9 cellular contexts compared by ENCODE assay signal in genomic region chr2:109615637-109616144, GRCh38. TPM values are rescaled to one million over a fixed set of nuclear protein-coding genes. Genes with fewer than 3 reads are reported as not detected.
DNase-seq lines count a peak whose midpoint lies in the region; ATAC-seq and TF ChIP-seq lines count a peak whose summit lies in the region.
"Had no signal": no experiment of that assay in that cellular context is flagged by ENCODE, and none has a peak within 500 bp of the region (broad histone marks: within the 10 kb centered on the region; RNA-seq: fewer than 3 reads in every experiment).

No MANE protein-coding gene starts in this region.

- H3K79me2 ChIP-seq in PC-3 (ENCODE audit: low read length) (peaks cover 71% of the 10 kb centered on the region), osteoblast (ENCODE audit: insufficient read depth, low read length) (peaks cover 46% of the 10 kb centered on the region)

- H3K36me3 ChIP-seq in CD8-positive, alpha-beta memory T cell (ENCODE audit: insufficient read depth, low read length): no peaks in the 10 kb centered on the region
- H3K36me3 ChIP-seq in PC-3 (ENCODE audit: low read depth, low read length) (no peaks in the 10 kb centered on the region), osteoblast (ENCODE audit: insufficient read depth, low read length) (no peaks in the 10 kb centered on the region)

- ATAC-seq in PC-3 (no peak), GM18907 (IDR thresholded peaks at IDR 0.05; ENCODE audit: unreplicated experiment) (no peak)

- H3K4me1 Mint-ChIP-seq in CD8-positive, alpha-beta memory T cell: peaks cover 9 to 20% (median 17%) of the 10 kb centered on the region in 3 donors

- no peaks in the 10 kb centered on the region for H3K9me2 ChIP-seq in PC-3 (replicated peaks; ENCODE audit: low read length)

- H3K27ac Mint-ChIP-seq in CD8-positive, alpha-beta memory T cell: no peak overlapping the region

- peaks cover 37% of the 10 kb centered on the region for H4K20me1 ChIP-seq in PC-3 (ENCODE audit: low read length)
- peaks cover 16% of the 10 kb centered on the region for H4K20me1 ChIP-seq in osteoblast (ENCODE audit: insufficient read depth, low read length)

- H3K9ac ChIP-seq in PC-3 (ENCODE audit: low read length): peak overlapping the region; percentile 81

- H3K4me1 ChIP-seq in CD8-positive, alpha-beta memory T cell (ENCODE audit: insufficient read depth, low read length): no peaks in the 10 kb centered on the region
- H3K4me1 ChIP-seq in PC-3 (ENCODE audit: insufficient read depth, low read length): peaks cover 39% of the 10 kb centered on the region
- peaks cover 29% of the 10 kb centered on the region for H3K4me1 ChIP-seq in osteoblast (ENCODE audit: insufficient read depth, low read length)

- H3K9me3 Mint-ChIP-seq in CD8-positive, alpha-beta memory T cell: peaks cover 6 to 18% (median 14%) of the 10 kb centered on the region in 5 donors

- H3K9me3 ChIP-seq in CD8-positive, alpha-beta memory T cell (ENCODE audit: low read length): no peaks in the 10 kb centered on the region
- H3K9me3 ChIP-seq in PC-3 (ENCODE audit: low read length) (no peaks in the 10 kb centered on the region), osteoblast (ENCODE audit: low read depth, low read length) (no peaks in the 10 kb centered on the region)

- peak overlapping the region in 5 of 7 donors; percentile 14 to 81 (median 26) for H3K4me3 Mint-ChIP-seq in CD8-positive, alpha-beta memory T cell

- H2AFZ ChIP-seq in PC-3 (ENCODE audit: low read length): no peak overlapping the region
- peak overlapping the region; percentile 68 for H2AFZ ChIP-seq in osteoblast (ENCODE audit: low read length)

- H3K27ac ChIP-seq in CD8-positive, alpha-beta memory T cell (ENCODE audit: low read depth, low read length): no peak overlapping the region
- H3K27ac ChIP-seq in PC-3 (ENCODE audit: low read length): no peak overlapping the region
- no peak overlapping the region for H3K27ac ChIP-seq in osteoblast (ENCODE audit: low read depth, low read length)

- intact Hi-C loops in PC-3 (cut with micrococcal nuclease): loop anchor here (5.0 kb wide), 1 partner anchor 82 kb away; no protein-coding TSS in a partner anchor

- H3K36me3 Mint-ChIP-seq in CD8-positive, alpha-beta memory T cell: no peaks in the 10 kb centered on the region

- TF ChIP-seq CTCF in PC-3 (conservative IDR thresholded peaks at IDR 0.05; ENCODE audit: low read depth, low read length): peak; percentile 35; the same call in 1 of the 2 replicates
- TF ChIP-seq CTCF in fibroblast of the aortic adventitia (IDR thresholded peaks at IDR 0.05; ENCODE audit: insufficient read depth, low read length): no peak
- no peak for TF ChIP-seq CTCF in osteoblast (IDR thresholded peaks at IDR 0.05; ENCODE audit: extremely low read depth, low read depth, low read length)

- CTCF ChIA-PET in CD8-positive, alpha-beta memory T cell (lab: Charles Lee): interaction anchor here (0.9 kb wide), 1 partner anchor 13 kb away, joined by 3 read pairs; no protein-coding TSS in a partner anchor
- CTCF ChIA-PET in PC-3 (lab: Charles Lee): no interaction called here
- CTCF ChIA-PET in HEK293T (lab: Yijun Ruan, JAX): no interaction called here

- no peak for DNase-seq in CD8-positive, alpha-beta memory T cell
- DNase-seq in PC-3 (peak; percentile 34), fibroblast of the aortic adventitia (ENCODE audit: low read depth) (no peak), osteoblast (ENCODE audit: insufficient read length, low spot score, missing footprints) (peak; percentile 32), NCI-H2196 treated with DMSO at 0.1 percent for 48 hours (lab: John Stamatoyannopoulos, UW; ENCODE audit: unreplicated experiment) (no peak), HEK293T (ENCODE audit: extremely low spot score) (no peak), Ammon's horn (ENCODE audit: low spot score) (no peak)
- DNase-seq: erythroblast had no signal

- H3K27me3 Mint-ChIP-seq in CD8-positive, alpha-beta memory T cell: peaks cover 49 to 77% of the 10 kb centered on the region in 2 donors

- H3K4me3 ChIP-seq in CD8-positive, alpha-beta memory T cell (ENCODE audit: low read length): no peak overlapping the region
- H3K4me3 ChIP-seq in PC-3 (ENCODE audit: low read length) (peak overlapping the region; percentile 77), fibroblast of the aortic adventitia (ENCODE audit: low read depth, low read length) (peak overlapping the region; percentile 70), osteoblast (ENCODE audit: insufficient read depth, low read length) (peak overlapping the region; percentile 88)

- no peaks in the 10 kb centered on the region for H3F3A ChIP-seq in PC-3 (ENCODE audit: low read length, unreplicated experiment)

- H3K27me3 ChIP-seq in CD8-positive, alpha-beta memory T cell (ENCODE audit: insufficient read depth, low read length, poor library complexity, severe bottlenecking): peaks cover 6% of the 10 kb centered on the region
- H3K27me3 ChIP-seq in PC-3 (ENCODE audit: low read length) (no peaks in the 10 kb centered on the region), osteoblast (ENCODE audit: insufficient read depth, low read length) (no peaks in the 10 kb centered on the region)

- H3K4me2 ChIP-seq in PC-3 (ENCODE audit: low read length) (peak overlapping the region; percentile 87), osteoblast (ENCODE audit: insufficient read depth, low read length) (peak overlapping the region; percentile 86)

- BruUV-seq in PC-3 (replicated peaks; lab: Mats Ljungman, UMichigan): no TSS peak

- POLR2A ChIA-PET in CD8-positive, alpha-beta memory T cell (lab: Charles Lee): no interaction called here
- POLR2A ChIA-PET in PC-3 (lab: Charles Lee; ENCODE audit: unreplicated experiment) (no interaction called here), HEK293T (lab: Yijun Ruan, JAX) (interaction anchor here (3.7 kb wide), 1 partner anchor 13 kb away, joined by 13 read pairs; no protein-coding TSS in a partner anchor)

TF ChIP-seq in HEK293T, 16 proteins besides CTCF, POLR2A, EP300 and RAD21:
- TF ChIP-seq SUZ12 (IDR thresholded peaks at IDR 0.05): no peak
- no peak for TF ChIP-seq LEF1 (IDR thresholded peaks at IDR 0.05; ENCODE audit: borderline replicate concordance)
- no peak for TF ChIP-seq ZNF384 (IDR thresholded peaks at IDR 0.05)
- TF ChIP-seq FOXM1 (IDR thresholded peaks at IDR 0.05; ENCODE audit: borderline replicate concordance): no peak
- no peak for TF ChIP-seq CTBP1 (IDR thresholded peaks at IDR 0.05; ENCODE audit: borderline replicate concordance)

RNA-seq across cellular contexts. Expression of gene SOWAHC, which starts 1.5 kb away (rescaled TPM):
- total RNA-seq in CD8-positive, alpha-beta memory T cell: under 1 TPM; 0.11 to 0.15 TPM
- 0.40 TPM for polyA plus RNA-seq in CD8-positive, alpha-beta memory T cell
- total RNA-seq in PC-3 (2014; rRNA removed): 27.4 and 41.1 TPM in 2 replicates
- total RNA-seq in fibroblast of the aortic adventitia (ENCODE audit: low replicate concordance): 9.3 and 14.6 TPM in 2 replicates
- total RNA-seq in osteoblast: 14.7 and 17.7 TPM in 2 replicates

RNA-seq across cellular contexts. Expression of gene SEPTIN10, which starts 1.9 kb away (rescaled TPM):
- total RNA-seq in CD8-positive, alpha-beta memory T cell: under 1 TPM; 0.31 to 0.69 TPM
- polyA plus RNA-seq in CD8-positive, alpha-beta memory T cell: 1.2 TPM
- total RNA-seq in PC-3 (2014; rRNA removed) (22.1 and 36.1 TPM in 2 replicates), fibroblast of the aortic adventitia (ENCODE audit: low replicate concordance) (137 and 145 TPM in 2 replicates), osteoblast (101 and 107 TPM in 2 replicates)

Comparison
In these comparisons a context has a peak if more than half of its experiments do, and no peak if none do; other contexts are left out.
1. DNase-seq: peak in PC-3 (single experiment) and osteoblast (single experiment); none in CD8-positive, alpha-beta memory T cell (0 of 5), fibroblast of the aortic adventitia (single experiment), NCI-H2196 treated with DMSO at 0.1 percent for 48 hours (single experiment), HEK293T (single experiment) and Ammon's horn (single experiment).
2. RNA of gene SEPTIN10, which starts 1.9 kb away (total RNA-seq): 137 to 145 TPM in fibroblast of the aortic adventitia, 101 to 107 TPM in osteoblast and 22.1 to 36.1 TPM in PC-3; 0.31 to 0.69 TPM in CD8-positive, alpha-beta memory T cell; every median in the first group is over 10 times any median in the second.